Comparison of ENCODE assay signal across 31 cellular contexts in genomic region chr12:88409257-88409656, GRCh38.
"Had no signal": no experiment of that assay in that cellular context is flagged by ENCODE, and none has a peak within 500 bp of the region (broad histone marks: within the 10 kb centered on the region; RNA-seq: fewer than 3 reads in every experiment).

No MANE protein-coding gene starts in this region.

- H3K4me1 Mint-ChIP-seq: activated CD4-positive, alpha-beta T cell treated with anti-CD3 and anti-CD28 coated beads for 36 hours; activated CD4-positive, alpha-beta T cell treated with anti-CD3 and anti-CD28 coated beads, Interleukin-2, amount 10 ng/mL, durations not matched to agents 7 days and 5 days had no signal

- H3K36me3 ChIP-seq: adrenal gland, breast epithelium, Peyer's patch, SJSA1 had no signal

- H3K36me3 Mint-ChIP-seq: activated CD4-positive, alpha-beta memory T cell treated with anti-CD3 and anti-CD28 coated beads for 36 hours; activated naive CD4-positive, alpha-beta T cell treated with anti-CD3 and anti-CD28 coated beads, Interleukin-2, amount 50 U/mL, for 72 hours had no signal

- H3K9me3 Mint-ChIP-seq: activated CD4-positive, alpha-beta memory T cell treated with anti-CD3 and anti-CD28 coated beads for 36 hours; activated CD4-positive, alpha-beta T cell treated with anti-CD3 and anti-CD28 coated beads, Interleukin-2, amount 10 ng/mL, durations not matched to agents 7 days and 5 days; activated naive CD4-positive, alpha-beta T cell treated with anti-CD3 and anti-CD28 coated beads for 36 hours; activated T-cell treated with anti-CD3 and anti-CD28 coated beads, Interleukin-2, amount 50 U/mL, for 4 hours; activated T-helper 1 cell treated with anti-CD3 and anti-CD28 coated beads, Interleukin-12 subunit alpha, Interleukin-12 subunit beta, Interleukin-2, Interleukin-4 antibody, amounts not matched to agents 30 ng/mL and 10 ng/mL and 1 ng/mL, durations not matched to agents 14 hours and 24 hours and 36 hours; T-helper 1 cell treated with Interleukin-12 subunit alpha and Interleukin-12 subunit beta and Interleukin-4 antibody, amounts not matched to agents 30 μg/mL and 1 μg/mL, for 36 hours; T-helper 2 cell treated with Interferon-gamma antibody and Interleukin-4, amounts not matched to agents 5 μg/mL and 100 μg/mL, for 36 hours had no signal

- H3K4me3 Mint-ChIP-seq: activated CD4-positive, alpha-beta memory T cell treated with anti-CD3 and anti-CD28 coated beads for 36 hours; activated CD4-positive, alpha-beta T cell treated with anti-CD3 and anti-CD28 coated beads for 36 hours; activated CD4-positive, alpha-beta T cell treated with anti-CD3 and anti-CD28 coated beads, Interleukin-2, amount 10 ng/mL, durations not matched to agents 7 days and 5 days; activated naive CD4-positive, alpha-beta T cell treated with anti-CD3 and anti-CD28 coated beads for 36 hours; activated T-cell treated with anti-CD3 and anti-CD28 coated beads, Interleukin-2, amount 50 U/mL, for 4 hours; activated T-helper 1 cell treated with anti-CD3 and anti-CD28 coated beads, Interleukin-12 subunit alpha, Interleukin-12 subunit beta, Interleukin-2, Interleukin-4 antibody, amounts not matched to agents 30 ng/mL and 10 ng/mL and 1 ng/mL, durations not matched to agents 14 hours and 24 hours and 36 hours; T-helper 1 cell treated with Interleukin-12 subunit alpha and Interleukin-12 subunit beta and Interleukin-4 antibody, amounts not matched to agents 30 μg/mL and 1 μg/mL, for 36 hours; T-helper 2 cell treated with Interferon-gamma antibody and Interleukin-4, amounts not matched to agents 5 μg/mL and 100 μg/mL, for 36 hours had no signal

- H3K9me3 ChIP-seq: adrenal gland, body of pancreas, breast epithelium, Peyer's patch, SJSA1, SK-N-SH had no signal

- H3K4me2 ChIP-seq: KMS-11, SK-N-SH had no signal

- H3K9me2 ChIP-seq: SK-N-SH had no signal

- H3K27me3 Mint-ChIP-seq: activated CD4-positive, alpha-beta memory T cell treated with anti-CD3 and anti-CD28 coated beads for 36 hours; activated CD4-positive, alpha-beta T cell treated with anti-CD3 and anti-CD28 coated beads for 36 hours; activated CD4-positive, alpha-beta T cell treated with anti-CD3 and anti-CD28 coated beads, Interleukin-2, amount 10 ng/mL, durations not matched to agents 7 days and 5 days had no signal

- ATAC-seq: activated CD4-positive, alpha-beta T cell treated with anti-CD3 and anti-CD28 coated beads for 36 hours; activated CD4-positive, CD25-positive, alpha-beta regulatory T cell treated with anti-CD3 and anti-CD28 coated beads, Interleukin-2, amount 50 U/mL, for 24 hours; activated naive CD4-positive, alpha-beta T cell treated with anti-CD3 and anti-CD28 coated beads, Interleukin-2, amount 50 U/mL, for 72 hours; activated T-cell treated with anti-CD3 and anti-CD28 coated beads, Interleukin-2, amount 50 U/mL, for 4 hours; body of pancreas; PC-3 had no signal

- H3K27ac Mint-ChIP-seq: activated CD4-positive, alpha-beta memory T cell treated with anti-CD3 and anti-CD28 coated beads for 36 hours; activated CD4-positive, alpha-beta T cell treated with anti-CD3 and anti-CD28 coated beads for 36 hours; activated CD4-positive, alpha-beta T cell treated with anti-CD3 and anti-CD28 coated beads, Interleukin-2, amount 10 ng/mL, durations not matched to agents 7 days and 5 days; activated naive CD4-positive, alpha-beta T cell treated with anti-CD3 and anti-CD28 coated beads for 36 hours; activated naive CD4-positive, alpha-beta T cell treated with anti-CD3 and anti-CD28 coated beads, Interleukin-2, amount 50 U/mL, for 72 hours; activated T-helper 1 cell treated with anti-CD3 and anti-CD28 coated beads, Interleukin-12 subunit alpha, Interleukin-12 subunit beta, Interleukin-2, Interleukin-4 antibody, amounts not matched to agents 30 ng/mL and 10 ng/mL and 1 ng/mL, durations not matched to agents 14 hours and 24 hours and 36 hours; T-helper 1 cell treated with Interleukin-12 subunit alpha and Interleukin-12 subunit beta and Interleukin-4 antibody, amounts not matched to agents 30 μg/mL and 1 μg/mL, for 36 hours; T-helper 2 cell treated with Interferon-gamma antibody and Interleukin-4, amounts not matched to agents 5 μg/mL and 100 μg/mL, for 36 hours had no signal

- H3K4me3 ChIP-seq: adrenal gland, body of pancreas, breast epithelium, Peyer's patch, SJSA1 had no signal

- DNase-seq: activated CD4-positive, alpha-beta memory T cell treated with anti-CD3 and anti-CD28 coated beads for 36 hours; activated CD4-positive, alpha-beta T cell treated with anti-CD3 and anti-CD28 coated beads for 36 hours; activated CD4-positive, alpha-beta T cell treated with anti-CD3 and anti-CD28 coated beads, Interleukin-2, amount 10 ng/mL, durations not matched to agents 7 days and 5 days; activated CD8-positive, alpha-beta memory T cell treated with anti-CD3 and anti-CD28 coated beads, Interleukin-2, amount 50 U/mL, for 4 hours; activated gamma-delta T cell treated with Interleukin-2 at 50 U/mL for 16 hours; activated naive CD4-positive, alpha-beta T cell treated with anti-CD3 and anti-CD28 coated beads for 36 hours; activated T-cell treated with anti-CD3 and anti-CD28 coated beads for 4 hours; activated T-cell treated with anti-CD3 and anti-CD28 coated beads, Interleukin-2, amount 50 U/mL, for 4 hours; adrenal gland; body of pancreas; NCI-H1105 treated with DMSO at 0.1 percent for 48 hours; NCI-H1436; NCI-H1694; NCI-H1930; NCI-H345; NCI-H524 treated with DMSO at 0.1 percent for 48 hours; Peyer's patch; RPMI8226; SHP77 treated with DMSO at 0.1 percent for 48 hours; SK-N-SH had no signal

- H3K9ac ChIP-seq: KMS-11, SK-N-SH had no signal

- H3K27me3 ChIP-seq: adrenal gland, body of pancreas, breast epithelium, Peyer's patch, SJSA1 had no signal

- H3K27ac ChIP-seq: adrenal gland, body of pancreas, breast epithelium, KMS-11, Peyer's patch, SJSA1 had no signal

- FAIRE-seq: astrocyte, TTC549 had no signal

- H3K4me1 ChIP-seq: adrenal gland, body of pancreas, breast epithelium, Peyer's patch, SJSA1 had no signal
